Comparison of ENCODE assay signal across 12 cellular contexts in the genomic region with DNA sequence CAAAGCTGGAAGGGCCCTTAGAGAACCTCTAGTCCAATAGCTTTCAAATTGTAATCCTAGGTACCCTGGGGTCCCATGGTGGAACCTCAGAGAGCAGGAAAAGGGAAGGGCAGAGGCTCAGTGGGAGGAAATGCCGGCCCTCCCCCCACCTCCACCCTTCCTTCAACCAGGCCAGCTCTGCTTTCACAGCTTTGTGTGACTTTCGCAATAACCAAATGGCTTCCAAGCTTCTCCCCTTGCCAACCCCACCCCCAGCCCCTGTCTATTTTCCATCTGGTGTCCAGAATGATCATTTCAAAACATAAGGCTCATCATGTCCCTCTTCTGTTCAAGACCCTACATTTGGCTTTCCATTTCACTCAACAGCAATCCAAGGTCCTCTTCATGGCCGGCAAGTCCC.
DNase-seq lines count a peak whose midpoint lies in the region; ATAC-seq and TF ChIP-seq lines count a peak whose summit lies in the region.
"Had no signal": no experiment of that assay in that cellular context is flagged by ENCODE, and none has a peak within 500 bp of the region (broad histone marks: within the 10 kb centered on the region; RNA-seq: fewer than 3 reads in every experiment).

No MANE protein-coding gene starts in this region.

- H3K9me3 ChIP-seq in heart left ventricle = no peaks in the 10 kb centered on the region
- H3K9me3 ChIP-seq: SJSA1 had no signal

- H3K4me1 ChIP-seq in heart left ventricle = peaks cover 0 to 55% (median 25%) of the 10 kb centered on the region in 12 donors

- CTCF ChIA-PET in RWPE1 (lab: Yijun Ruan, JAX) = interaction anchor here (4.5 to 5.0 kb wide), 2 partner anchors 11 to 357 kb away, joined by 39 to 73 read pairs; no protein-coding TSS in a partner anchor

- H3K36me3 ChIP-seq in heart left ventricle = no peaks in the 10 kb centered on the region
- no peaks in the 10 kb centered on the region for H3K36me3 ChIP-seq in H7 (replicated peaks; ENCODE audit: control insufficient read depth, insufficient read depth, low read length)
- H3K36me3 ChIP-seq: SJSA1 had no signal

- TF ChIP-seq POLR2A in heart left ventricle (IDR thresholded peaks at IDR 0.05) = no peak

- H3K27me3 ChIP-seq in heart left ventricle (no peaks in the 10 kb centered on the region), H7 (ENCODE audit: control insufficient read depth, insufficient read depth, low read length) (no peaks in the 10 kb centered on the region)
- H3K27me3 ChIP-seq: SJSA1 had no signal

- TF ChIP-seq CTCF in RWPE1 (conservative IDR thresholded peaks at IDR 0.05; ENCODE audit: low read depth) (no peak), heart left ventricle (IDR thresholded peaks at IDR 0.05) (no peak)

- DNase-seq in HCEC 1CT = peak; percentile 54
- DNase-seq in RWPE1 (ENCODE audit: low spot score) = no peak
- peak; percentile 43 to 69 (median 66) for DNase-seq in heart left ventricle
- no peak for DNase-seq in sciatic nerve (ENCODE audit: low spot score)
- DNase-seq in NCI-H526 (lab: John Stamatoyannopoulos, UW) = no peak
- DNase-seq in activated CD8-positive, alpha-beta memory T cell treated with anti-CD3 and anti-CD28 coated beads, Interleukin-2, amount 50 U/mL, for 48 hours = no peak
- DNase-seq in H7 = no peak
- DNase-seq: central memory CD4-positive, alpha-beta T cell; NCI-H1694 treated with DMSO at 0.1 percent for 48 hours; nucleus accumbens had no signal

- ATAC-seq in heart left ventricle = peak; percentile 31 to 67 (median 61)
- ATAC-seq in sciatic nerve = peak; percentile 71
- ATAC-seq: GM23338 had no signal

- H3K4me3 ChIP-seq in heart left ventricle (no peak overlapping the region), H7 (ENCODE audit: insufficient read depth, low read depth, low read length) (no peak overlapping the region)
- H3K4me3 ChIP-seq: GM23338, SJSA1 had no signal

- WGBS in heart left ventricle, 4 donors = 64 to 78% (median 69%) methylated on average over 3 of the region's 3 CpGs

- POLR2A ChIA-PET in RWPE1 (lab: Yijun Ruan, JAX; ENCODE audit: low non-redundant PET) = no interaction called here

- intact Hi-C loops in heart left ventricle (cut with DNase I) = loop anchor here in 1 of 10 donors (10.0 kb wide), 1 partner anchor 692 kb away; no protein-coding TSS in a partner anchor
- intact Hi-C loops in sciatic nerve (cut with DNase I) = loop anchor here (5.0 kb wide), 1 partner anchor 354 kb away; no protein-coding TSS in a partner anchor

- H3K27ac ChIP-seq in RWPE1 (peak overlapping the region; percentile 78), heart left ventricle (peak overlapping the region; percentile 7 to 74 (median 54))
- H3K27ac ChIP-seq: SJSA1 had no signal

Comparison
In these comparisons a context has a peak if more than half of its experiments do, and no peak if none do; other contexts are left out.
1. DNase-seq: peak in HCEC 1CT (single experiment) and heart left ventricle (5 of 5); none in RWPE1 (single experiment), sciatic nerve (single experiment), NCI-H526 (0 of 2), activated CD8-positive, alpha-beta memory T cell treated with anti-CD3 and anti-CD28 coated beads, Interleukin-2, amount 50 U/mL, for 48 hours (single experiment) and H7 (single experiment).